ENCODE assay signal across 6 cellular contexts in the genomic region with DNA sequence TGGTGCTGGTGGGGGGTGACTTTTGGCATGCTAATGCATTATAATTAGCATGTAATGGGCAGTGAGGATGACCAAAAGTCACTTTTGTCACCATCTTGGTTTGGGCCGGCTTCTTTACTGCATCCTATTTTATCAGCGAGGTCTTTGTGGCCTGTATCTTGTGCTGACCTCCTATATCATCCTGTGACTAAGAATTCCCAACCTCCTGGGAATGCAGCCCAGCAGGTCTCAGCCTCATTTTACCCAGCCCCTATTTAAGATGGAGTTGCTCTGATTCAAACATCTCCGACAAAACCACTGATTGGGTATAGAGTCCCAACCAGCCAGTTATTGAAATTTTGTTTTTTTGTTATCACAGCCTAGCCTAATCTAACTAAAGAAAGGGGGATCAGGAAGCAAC.
"Had no signal": no experiment of that assay in that cellular context is flagged by ENCODE, and none has a peak within 500 bp of the region (broad histone marks: within the 10 kb centered on the region; RNA-seq: fewer than 3 reads in every experiment).

No MANE protein-coding gene starts in this region.

- H3K36me3 Mint-ChIP-seq: IgD-negative memory B cell had no signal

- H3K4me3 Mint-ChIP-seq: H9 had no signal

- H3K27ac ChIP-seq: GM23248, HL-60 had no signal

- H3K4me3 ChIP-seq: GM23248 had no signal

- DNase-seq: GM23248, H9, HCEC 1CT, KBM-7 had no signal

- H2AFZ ChIP-seq: GM23248 had no signal

- H3K27ac Mint-ChIP-seq: H9, IgD-negative memory B cell had no signal
